ENCODE assay signal across 8 cellular contexts in the genomic region with DNA sequence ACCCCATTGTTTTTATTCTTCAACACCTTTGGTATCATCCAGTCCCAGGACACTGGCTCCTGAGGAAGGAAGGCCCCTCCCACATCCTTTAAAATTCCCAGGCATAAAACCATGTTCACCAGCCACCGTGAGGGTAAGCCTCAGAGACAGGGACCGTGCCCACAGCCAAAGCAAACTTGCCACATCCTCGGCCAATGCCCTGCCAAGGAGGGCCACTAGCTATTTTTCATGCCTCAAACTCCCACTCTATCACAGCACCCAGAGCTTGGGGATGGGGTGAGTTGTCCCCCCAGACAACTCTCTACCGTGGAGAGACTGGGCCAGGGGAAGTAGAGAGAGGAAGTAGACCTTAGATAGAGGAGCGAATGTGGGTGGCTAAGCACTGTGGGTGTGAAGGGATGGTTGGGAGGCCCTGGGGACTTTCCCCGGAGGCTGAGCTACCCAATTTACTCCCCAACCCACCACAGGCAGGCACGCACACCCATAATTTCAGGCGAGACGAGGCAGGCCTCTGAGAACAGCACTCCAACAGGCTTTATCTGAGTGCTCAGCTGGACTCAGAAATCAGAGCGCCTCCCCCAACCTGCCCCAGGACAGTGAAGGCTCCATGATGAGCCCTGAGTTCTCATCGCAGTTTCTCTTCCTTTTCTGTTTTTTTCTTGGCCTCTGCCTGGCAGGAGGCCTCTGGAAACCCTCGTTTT. TPM values are rescaled to one million over a fixed set of nuclear protein-coding genes. Genes with fewer than 3 reads are reported as not detected.
DNase-seq lines count a peak whose midpoint lies in the region; ATAC-seq and TF ChIP-seq lines count a peak whose summit lies in the region.

No MANE protein-coding gene starts in this region.

- H3K4me3 ChIP-seq in heart right ventricle (peak overlapping the region in 3 of 10 donors; percentile 39 to 50 (median 44)), lower leg skin (ENCODE audit: low read depth, poor library complexity, severe bottlenecking) (no peak overlapping the region)

- peaks cover 22 to 71% (median 62%) of the 10 kb centered on the region in 9 donors for H3K4me1 ChIP-seq in heart right ventricle

- H3K27me3 ChIP-seq in heart right ventricle: no peaks in the 10 kb centered on the region

- no peak for TF ChIP-seq POLR2A in lower leg skin (IDR thresholded peaks at IDR 0.05)

- peak; percentile 94 for DNase-seq in NK-92 treated with Interleukin-12 subunit alpha and Interleukin-12 subunit beta, amount 100 ng/mL, for 24 hours (lab: John Stamatoyannopoulos, UW)
- peak; percentile 86 for DNase-seq in activated T-cell treated with anti-CD3 and anti-CD28 coated beads, Interleukin-2, amount 50 U/mL, for 1 hour
- peak in 1 of 2 donors; percentile 38 for DNase-seq in heart right ventricle
- peak; percentile 93 for DNase-seq in stimulated activated CD4-positive, alpha-beta T cell treated with anti-CD3 and anti-CD28 coated beads, Interleukin-15, amount 100 ng/mL, for 24 hours
- DNase-seq in lower leg skin (ENCODE audit: low spot score in 2 of 2): no peak
- no peak for DNase-seq in DMS114 treated with DMSO at 0.1 percent for 48 hours (lab: John Stamatoyannopoulos, UW; ENCODE audit: unreplicated experiment)

- no peaks in the 10 kb centered on the region for H3K9me3 ChIP-seq in heart right ventricle

- peak; percentile 45 for ATAC-seq in GM18499 (IDR thresholded peaks at IDR 0.05; ENCODE audit: insufficient read depth, unreplicated experiment)
- peak; percentile 47 for ATAC-seq in HG02588 (IDR thresholded peaks at IDR 0.05; ENCODE audit: unreplicated experiment)
- peak; percentile 3 to 37 (median 26) for ATAC-seq in heart right ventricle

- 44 to 55% methylated on average over 12 of the region's 12 CpGs for WGBS in heart right ventricle, 2 donors
- 31 to 47% methylated on average over 12 of the region's 12 CpGs for WGBS in lower leg skin, 2 donors

- intact Hi-C loops in heart right ventricle (cut with DNase I) (no loop called here), lower leg skin (cut with DNase I; ENCODE audit: low total_unique reads) (no loop called here)

- no peaks in the 10 kb centered on the region for H3K36me3 ChIP-seq in heart right ventricle

- H3K27ac ChIP-seq in heart right ventricle: peak overlapping the region; percentile 60 to 99 (median 90)

- TF ChIP-seq CTCF in heart right ventricle (IDR thresholded peaks at IDR 0.05) (no peak), lower leg skin (IDR thresholded peaks at IDR 0.05) (no peak)

RNA-seq across cellular contexts. Expression of a gene that starts 15.9 kb away (rescaled TPM):
- 100 to 1,000 TPM in 3 of 10 donors, 10 to 100 TPM in 7; 26.4 to 349 (median 58.9) TPM for total RNA-seq in heart right ventricle
- polyA plus RNA-seq in heart right ventricle: 10 to 100 TPM; 28.3 to 49.6 TPM
- 100 to 1,000 TPM in 3 of 4 donors, 10 to 100 TPM in 1; 98.6 to 205 (median 131) TPM for total RNA-seq in lower leg skin

RNA-seq across cellular contexts. Expression of a gene that starts 60.0 kb away (rescaled TPM):
- total RNA-seq in heart right ventricle (1 to 10 TPM in 1 of 10 donors, under 1 TPM in 5, not detected in 4; 0.05 to 1.3 (median 0.28) TPM), lower leg skin (1 to 10 TPM in 1 of 4 donors, under 1 TPM in 1, not detected in 2; 0.61 to 8.3 TPM)
- polyA plus RNA-seq in heart right ventricle: not detected

Comparison
In these comparisons a context has a peak if more than half of its experiments do, and no peak if none do; other contexts are left out.
1. DNase-seq: peak in NK-92 treated with Interleukin-12 subunit alpha and Interleukin-12 subunit beta, amount 100 ng/mL, for 24 hours (single experiment), activated T-cell treated with anti-CD3 and anti-CD28 coated beads, Interleukin-2, amount 50 U/mL, for 1 hour (single experiment) and stimulated activated CD4-positive, alpha-beta T cell treated with anti-CD3 and anti-CD28 coated beads, Interleukin-15, amount 100 ng/mL, for 24 hours (single experiment); none in lower leg skin (0 of 2) and DMS114 treated with DMSO at 0.1 percent for 48 hours (single experiment).
2. Peak in every context shown above with its lines, with median percentiles within 50 percentile points of each other: ATAC-seq.